Comparison of ENCODE assay signal across 15 cellular contexts in genomic region chr6:42086046-42086664, GRCh38. TPM values are rescaled to one million over a fixed set of nuclear protein-coding genes. Genes with fewer than 3 reads are reported as not detected.
DNase-seq lines count a peak whose midpoint lies in the region; ATAC-seq, FAIRE-seq and TF ChIP-seq lines count a peak whose summit lies in the region.
"Had no signal": no experiment of that assay in that cellular context is flagged by ENCODE, and none has a peak within 500 bp of the region (broad histone marks: within the 10 kb centered on the region; RNA-seq: fewer than 3 reads in every experiment).

No MANE protein-coding gene starts in this region.

- peak overlapping the region; percentile 61 for H2AFZ ChIP-seq in endothelial cell of umbilical vein (ENCODE audit: low read depth, low read length)

- WGBS in liver = 87% methylated on average over 12 of the region's 12 CpGs

- H4K20me1 ChIP-seq in endothelial cell of umbilical vein (replicated peaks; ENCODE audit: control insufficient read depth, extremely low read depth, insufficient read depth, low read length) = no peaks in the 10 kb centered on the region

- dilution Hi-C loops in endothelial cell of umbilical vein (cut with MboI; ENCODE audit: extremely low pct_ligation_motif_present, low sequenced_read_pairs) = no loop called here

- H3K4me3 ChIP-seq in AG04449 (ENCODE audit: low read depth, low read length) (no peak overlapping the region), HFF-Myc (replicated peaks; ENCODE audit: low read depth, low read length) (no peak overlapping the region), endothelial cell of umbilical vein (replicated peaks in 1 of 3; ENCODE audit: insufficient read depth in 1 of 3, low read depth in 1 of 3, low read length in 3 of 3) (no peak overlapping the region), liver (ENCODE audit: low read depth in 1 of 3, low read length in 3 of 3) (no peak overlapping the region)
- H3K4me3 ChIP-seq: ovary had no signal

- H3K79me2 ChIP-seq in endothelial cell of umbilical vein (ENCODE audit: control insufficient read depth, insufficient read depth, low read length) = no peaks in the 10 kb centered on the region

- H3K4me1 ChIP-seq in endothelial cell of umbilical vein (ENCODE audit: control insufficient read depth, extremely low read depth, insufficient read depth, low read length) (peaks cover 5% of the 10 kb centered on the region), liver (ENCODE audit: control insufficient read depth in 4 of 4, insufficient read depth in 4 of 4, low read length in 3 of 4) (no peaks in the 10 kb centered on the region)

- H3K9me3 ChIP-seq in endothelial cell of umbilical vein (replicated peaks; ENCODE audit: control insufficient read depth, insufficient read depth, low read length) (no peaks in the 10 kb centered on the region), liver (ENCODE audit: control insufficient read depth in 4 of 4, low read length in 3 of 4) (no peaks in the 10 kb centered on the region)
- H3K9me3 ChIP-seq: ovary had no signal

- DNase-seq in AG04449 (ENCODE audit: low read depth, low spot score) (no peak), HFF-Myc (ENCODE audit: extremely low read depth, low read depth) (no peak), endothelial cell of umbilical vein (ENCODE audit: low read depth, low spot score) (peak; percentile 73), NCI-H2081 treated with DMSO at 0.1 percent for 48 hours (lab: John Stamatoyannopoulos, UW) (no peak), ureter (ENCODE audit: low spot score) (no peak)
- DNase-seq in stimulated activated CD8-positive, alpha-beta memory T cell treated with anti-CD3 and anti-CD28 coated beads, Interleukin-4, amount 100 ng/mL, for 48 hours = no peak
- DNase-seq: activated naive CD8-positive, alpha-beta T cell treated with anti-CD3 and anti-CD28 coated beads, Interleukin-2, amount 50 U/mL, for 24 hours; CD4-positive, alpha-beta memory T cell; kidney glomerular epithelial cell; NCI-H1417; ovary; stimulated activated CD4-positive, alpha-beta T cell treated with anti-CD3 and anti-CD28 coated beads, Interleukin-4, amount 100 ng/mL, for 1 hour had no signal

- H3K36me3 ChIP-seq in endothelial cell of umbilical vein (ENCODE audit: control insufficient read depth in 2 of 2, extremely low read depth in 1 of 2, insufficient read depth in 2 of 2, low read length in 2 of 2) (peaks cover 0 to 2% of the 10 kb centered on the region in 2 experiments), liver (ENCODE audit: control insufficient read depth in 4 of 4, insufficient read depth in 3 of 4, low read depth in 1 of 4, low read length in 3 of 4) (peaks cover 0 to 7% (median 0%) of the 10 kb centered on the region in 4 donors)
- H3K36me3 ChIP-seq: ovary had no signal

- no peaks in the 10 kb centered on the region for H3K9me1 ChIP-seq in endothelial cell of umbilical vein (replicated peaks; ENCODE audit: control insufficient read depth, extremely low read depth, insufficient read depth, low read length)

- intact Hi-C loops in endothelial cell of umbilical vein (cut with micrococcal nuclease) = no loop called here

- no peak for ATAC-seq in GM19035 (IDR thresholded peaks at IDR 0.05; ENCODE audit: unreplicated experiment)
- ATAC-seq: activated naive CD8-positive, alpha-beta T cell treated with anti-CD3 and anti-CD28 coated beads, Interleukin-2, amount 50 U/mL, for 24 hours had no signal

- H3K4me2 ChIP-seq in endothelial cell of umbilical vein (ENCODE audit: insufficient read depth, low read length) = peak overlapping the region; percentile 31

- TF ChIP-seq CTCF in AG04449 (IDR thresholded peaks at IDR 0.05; ENCODE audit: insufficient read depth, low read length, missing control alignments) (peak; percentile 2), HFF-Myc (IDR thresholded peaks at IDR 0.05; ENCODE audit: low read depth, low read length, missing control alignments) (peak; percentile 19), endothelial cell of umbilical vein (IDR thresholded peaks at IDR 0.05; ENCODE audit: extremely low read depth in 1 of 2, insufficient read depth in 1 of 2, low read depth in 1 of 2, low read length in 2 of 2) (peak; percentile 31 to 51), liver (IDR thresholded peaks at IDR 0.05; ENCODE audit: low read depth, low read length, missing input control) (peak; percentile 10)

- H3K27ac ChIP-seq in endothelial cell of umbilical vein (ENCODE audit: insufficient read depth, low read depth, low read length) = no peak overlapping the region
- no peak overlapping the region for H3K27ac ChIP-seq in liver (ENCODE audit: low read depth in 1 of 2, low read length in 2 of 2)
- H3K27ac ChIP-seq: ovary had no signal

- H3K9ac ChIP-seq in endothelial cell of umbilical vein (replicated peaks; ENCODE audit: extremely low read depth, insufficient read depth, low read length) (no peak overlapping the region), liver (ENCODE audit: low read depth in 1 of 2, low read length in 2 of 2) (no peak overlapping the region)

- H3K27me3 ChIP-seq in endothelial cell of umbilical vein (ENCODE audit: control insufficient read depth in 2 of 2, insufficient read depth in 2 of 2, low read length in 2 of 2) (no peaks in the 10 kb centered on the region), liver (ENCODE audit: control insufficient read depth in 4 of 4, insufficient read depth in 4 of 4, low read length in 3 of 4) (no peaks in the 10 kb centered on the region)
- H3K27me3 ChIP-seq: ovary had no signal

- no peak for TF ChIP-seq RAD21 in liver (IDR thresholded peaks at IDR 0.05)

- CTCF ChIA-PET in AG04449 (lab: Yijun Ruan, JAX) (interaction anchor here (1.1 to 13.8 kb wide), 7 partner anchors 8 to 461 kb away, joined by 5 to 117 read pairs (median 20); no protein-coding TSS in a partner anchor), endothelial cell of umbilical vein (lab: Charles Lee) (interaction anchor here (0.6 to 5.9 kb wide), 8 partner anchors 10 to 129 kb away, joined by 3 to 35 read pairs (median 7); no protein-coding TSS in a partner anchor)

- POLR2A ChIA-PET in AG04449 (lab: Yijun Ruan, JAX) (interaction anchor here (0.5 to 2.7 kb wide), 2 partner anchors 14 to 633 kb away, joined by 3 to 7 read pairs; no protein-coding TSS in a partner anchor), endothelial cell of umbilical vein (lab: Charles Lee) (no interaction called here)

- FAIRE-seq in endothelial cell of umbilical vein (lab: Jason Lieb, UNC) = peak; percentile 72

- no peak for TF ChIP-seq POLR2A in endothelial cell of umbilical vein (IDR thresholded peaks at IDR 0.05; ENCODE audit: low read depth, low read length)

- BruUV-seq in endothelial cell of umbilical vein (replicated peaks; lab: Mats Ljungman, UMichigan) = no TSS peak

TF ChIP-seq in endothelial cell of umbilical vein, 7 proteins besides CTCF, POLR2A, EP300 and RAD21 (continues in another document):
- no peak for TF ChIP-seq GATA2 (IDR thresholded peaks at IDR 0.05; ENCODE audit: insufficient read depth, insufficient read length, low read depth, low read length)
- no peak for TF ChIP-seq FOS (IDR thresholded peaks at IDR 0.05; ENCODE audit: borderline replicate concordance, insufficient read depth, low read length)
- TF ChIP-seq EZH2 (IDR thresholded peaks at IDR 0.05; ENCODE audit: borderline replicate concordance, low read depth, low read length, severe bottlenecking) = no peak
- TF ChIP-seq MYC (IDR thresholded peaks at IDR 0.05; ENCODE audit: low read depth, low read length) = no peak
- TF ChIP-seq MAX (IDR thresholded peaks at IDR 0.05; ENCODE audit: insufficient read depth, insufficient read length) = peak; percentile 82
- TF ChIP-seq POLR2AphosphoS5 (IDR thresholded peaks at IDR 0.05; ENCODE audit: insufficient read depth, low read depth, low read length) = no peak

TF ChIP-seq in liver, 16 proteins besides CTCF, POLR2A, EP300 and RAD21 (continues in another document):
- TF ChIP-seq FOXA1 (IDR thresholded peaks at IDR 0.05) (no peak), JUND (IDR thresholded peaks at IDR 0.05) (no peak), HNF4A (conservative IDR thresholded peaks at IDR 0.05) (no peak), FOXA2 (IDR thresholded peaks at IDR 0.05) (no peak), YY1 (IDR thresholded peaks at IDR 0.05) (no peak), RXRA (IDR thresholded peaks at IDR 0.05) (no peak), TAF1 (conservative IDR thresholded peaks at IDR 0.05) (no peak)

RNA-seq across cellular contexts. Expression of gene TAF8, which starts 35.8 kb away (rescaled TPM):
- total RNA-seq in endothelial cell of umbilical vein (32.4 and 32.9 TPM in 2 replicates), liver (10 to 100 TPM in 1 of 2 donors, 1 to 10 TPM in 1; 9.0 to 11.3 TPM), ureter (34.2 TPM)
- polyA plus RNA-seq in endothelial cell of umbilical vein (45.4 and 49.8 TPM in 2 replicates), liver (1 to 10 TPM; 3.9 to 5.9 TPM)
- 45.1 and 47.3 TPM in 2 replicates for polyA plus RNA-seq in endothelial cell of umbilical vein (2011; cell fraction: cytosol; rRNA removed)
- 41.5 and 43.5 TPM in 2 replicates for polyA plus RNA-seq in endothelial cell of umbilical vein (2011; cell fraction: nucleus; rRNA removed)
- polyA plus RNA-seq in endothelial cell of umbilical vein (2012) = 14.6 and 18.3 TPM in 2 replicates
- 68.3 and 98.7 TPM in 2 replicates for polyA minus RNA-seq in endothelial cell of umbilical vein
- 11.0 TPM for polyA minus RNA-seq in endothelial cell of umbilical vein (2011; cell fraction: cytosol; rRNA and poly(A)+ RNA removed)
- 36.4 and 40.0 TPM in 2 replicates for polyA minus RNA-seq in endothelial cell of umbilical vein (2011; cell fraction: nucleus; rRNA and poly(A)+ RNA removed)

RNA-seq across cellular contexts. Expression of gene C6orf132, which starts 56.3 kb away (rescaled TPM):
- total RNA-seq in endothelial cell of umbilical vein = 0.07 and 0.71 TPM in 2 replicates
- polyA plus RNA-seq in endothelial cell of umbilical vein = 0.15 and 0.54 TPM in 2 replicates
- polyA plus RNA-seq in endothelial cell of umbilical vein (2011; cell fraction: cytosol; rRNA removed) = 0.10 and 0.32 TPM in 2 replicates
- 0.21 TPM in 1 of 2 replicates, not detected in the other for polyA plus RNA-seq in endothelial cell of umbilical vein (2011; cell fraction: nucleus; rRNA removed)
- polyA plus RNA-seq in endothelial cell of umbilical vein (2012) = 0.28 and 0.78 TPM in 2 replicates
- polyA minus RNA-seq in endothelial cell of umbilical vein = not detected in 2 replicates
- polyA minus RNA-seq in endothelial cell of umbilical vein (2011; cell fraction: cytosol; rRNA and poly(A)+ RNA removed) = not detected
- polyA minus RNA-seq in endothelial cell of umbilical vein (2011; cell fraction: nucleus; rRNA and poly(A)+ RNA removed) = 0.58 TPM in 1 of 2 replicates, not detected in the other
- under 1 TPM in 1 of 2 donors, not detected in 1; 0.25 TPM for total RNA-seq in liver
- polyA plus RNA-seq in liver = under 1 TPM; 0.07 to 0.24 TPM
- 69.3 TPM for total RNA-seq in ureter
- total RNA-seq: CD4-positive, alpha-beta memory T cell; HT1080 had no signal
- polyA plus RNA-seq: CD4-positive, alpha-beta memory T cell had no signal

Comparison
In these comparisons a context has a peak if more than half of its experiments do, and no peak if none do; other contexts are left out.
1. RNA of gene C6orf132, which starts 56.3 kb away (total RNA-seq): 69.3 TPM in ureter (single experiment); 0.07 to 0.71 TPM in endothelial cell of umbilical vein and 0.25 TPM in liver; every median in the first group is over 10 times any median in the second.
2. Peak in every context shown above with its lines, with median percentiles within 50 percentile points of each other: CTCF ChIP-seq.